32 cellular contexts compared by ENCODE assay signal in genomic region chr16:67878846-67879245, GRCh38. TPM values are rescaled to one million over a fixed set of nuclear protein-coding genes. Genes with fewer than 3 reads are reported as not detected.
"Had no signal": no experiment of that assay in that cellular context is flagged by ENCODE, and none has a peak within 500 bp of the region (broad histone marks: within the 10 kb centered on the region; RNA-seq: fewer than 3 reads in every experiment).

No MANE protein-coding gene starts in this region.

- H3K9me3 ChIP-seq: adrenal gland, body of pancreas had no signal

- H3K4me3 ChIP-seq: adrenal gland, body of pancreas, cardiac muscle cell had no signal

- DNase-seq: activated B cell treated with CpG ODN at 0.5 μM for 24 hours; activated CD4-positive, alpha-beta memory T cell treated with anti-CD3 and anti-CD28 coated beads for 36 hours; activated CD4-positive, alpha-beta T cell treated with anti-CD3 and anti-CD28 coated beads for 4 hours; activated CD4-positive, alpha-beta T cell treated with anti-CD3 and anti-CD28 coated beads, Interleukin-2, amount 10 ng/mL, durations not matched to agents 24 days and 14 days; activated CD4-positive, alpha-beta T cell treated with anti-CD3 and anti-CD28 coated beads, Interleukin-2, amount 50 U/mL, for 1 hour; activated CD4-positive, alpha-beta T cell treated with anti-CD3 and anti-CD28 coated beads, Interleukin-2, amount 50 U/mL, for 4 hours; activated CD4-positive, CD25-positive, alpha-beta regulatory T cell treated with anti-CD3 and anti-CD28 coated beads, Interleukin-2, amount 50 U/mL, for 72 hours; activated CD8-positive, alpha-beta memory T cell treated with anti-CD3 and anti-CD28 coated beads, Interleukin-2, amount 50 U/mL, for 4 hours; activated CD8-positive, alpha-beta T cell treated with anti-CD3 and anti-CD28 coated beads for 36 hours; activated effector memory CD4-positive, alpha-beta T cell treated with anti-CD3 and anti-CD28 coated beads, Interleukin-2, amount 50 U/mL, for 16 hours; activated gamma-delta T cell treated with Interleukin-2 at 50 U/mL for 16 hours; activated naive CD4-positive, alpha-beta T cell; activated naive CD4-positive, alpha-beta T cell treated with anti-CD3 and anti-CD28 coated beads for 36 hours; activated naive CD4-positive, alpha-beta T cell treated with anti-CD3 and anti-CD28 coated beads, Interleukin-2, amount 50 U/mL, for 16 hours; activated naive CD8-positive, alpha-beta T cell treated with anti-CD3 and anti-CD28 coated beads for 36 hours; activated T-cell treated with anti-CD3 and anti-CD28 coated beads for 4 hours; activated T-cell treated with anti-CD3 and anti-CD28 coated beads, Interleukin-2, amount 50 U/mL, for 1 hour; activated T-cell treated with anti-CD3 and anti-CD28 coated beads, Interleukin-2, amount 50 U/mL, for 4 hours; activated T-cell treated with anti-CD3 and anti-CD28 coated beads, Interleukin-2, amount 50 U/mL, for 72 hours; adrenal gland; amniotic stem cell; body of pancreas; caudate nucleus; cerebellar nuclear complex; T-cell; T-helper 2 cell; T-helper 9 cell had no signal

- H3K27me3 ChIP-seq: adrenal gland, body of pancreas, cardiac muscle cell had no signal

- ATAC-seq: activated CD8-positive, alpha-beta T cell treated with anti-CD3 and anti-CD28 coated beads for 36 hours; activated naive CD4-positive, alpha-beta T cell treated with anti-CD3 and anti-CD28 coated beads, Interleukin-2, amount 50 U/mL, for 72 hours; activated T-cell treated with anti-CD3 and anti-CD28 coated beads, Interleukin-2, amount 50 U/mL, for 4 hours; activated T-cell treated with anti-CD3 and anti-CD28 coated beads, Interleukin-2, amount 50 U/mL, for 72 hours; activated T-helper 17 cell treated with anti-CD3 and anti-CD28 coated beads, Interleukin-2, amount 50 U/mL, for 72 hours; body of pancreas; T-cell had no signal

- H3K27ac ChIP-seq: body of pancreas, cardiac muscle cell, VCaP had no signal

RNA-seq across cellular contexts. Expression of gene NRN1L, which starts 5.8 kb away (rescaled TPM):
- total RNA-seq: activated naive CD4-positive, alpha-beta T cell treated with anti-CD3 and anti-CD28 coated beads for 36 hours; activated naive CD8-positive, alpha-beta T cell treated with anti-CD3 and anti-CD28 coated beads for 36 hours; activated T-cell treated with anti-CD3 and anti-CD28 coated beads, Interleukin-2, amount 50 U/mL, for 4 hours; body of pancreas; bronchial epithelial cell had no signal
